ENCODE assay signal across 12 cellular contexts in the genomic region with DNA sequence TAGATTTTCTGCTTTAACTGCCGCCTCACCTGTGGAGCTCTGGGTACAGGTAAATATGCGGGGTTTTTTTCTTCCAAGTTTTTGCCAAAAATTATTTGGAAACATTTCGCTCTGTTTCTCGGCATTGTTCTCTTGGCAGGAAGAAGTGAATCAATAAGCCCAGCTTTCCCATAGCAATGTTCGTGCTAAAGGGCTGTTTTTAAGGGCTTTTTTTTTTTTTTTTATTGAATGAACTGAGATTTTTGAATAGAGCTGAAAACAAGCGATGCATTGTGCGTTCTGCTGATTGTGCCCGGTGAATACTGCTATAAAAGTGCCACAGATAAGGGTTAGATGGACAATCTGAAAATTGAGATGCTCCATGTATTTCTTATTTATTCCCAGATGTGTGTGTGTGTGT. TPM values are rescaled to one million over a fixed set of nuclear protein-coding genes. Genes with fewer than 3 reads are reported as not detected.
A peak's percentile ranks its signal among the peaks of the same experiment; 100 is the strongest.
DNase-seq lines count a peak whose midpoint lies in the region; ATAC-seq, FAIRE-seq and TF ChIP-seq lines count a peak whose summit lies in the region.
"Had no signal": no experiment of that assay in that cellular context is flagged by ENCODE, and none has a peak within 500 bp of the region (broad histone marks: within the 10 kb centered on the region; RNA-seq: fewer than 3 reads in every experiment).

No MANE protein-coding gene starts in this region.

- intact Hi-C loops in sciatic nerve (cut with DNase I) = no loop called here

- H4K8ac ChIP-seq in mesendoderm (ENCODE audit: low read depth, low read length) = no peak overlapping the region

- peak overlapping the region; percentile 74 for H2BK15ac ChIP-seq in mesendoderm (replicated peaks; ENCODE audit: low read depth)

- H3K36me3 ChIP-seq in HAP-1 (replicated peaks) (no peaks in the 10 kb centered on the region), bronchial epithelial cell (ENCODE audit: control insufficient read depth, insufficient read depth, low read length) (no peaks in the 10 kb centered on the region), mesendoderm (ENCODE audit: control insufficient read depth, insufficient read depth, low read length) (no peaks in the 10 kb centered on the region), subcutaneous abdominal adipose tissue (ENCODE audit: control insufficient read depth in 5 of 5, insufficient read depth in 5 of 5, low read length in 5 of 5) (no peaks in the 10 kb centered on the region)

- WGBS in mesendoderm (ENCODE audit: extremely low coverage, insufficient coverage, low lambda C conversion rate) = no CpG with 5 or more reads among the region's 8 CpGs

- H3K4me1 ChIP-seq in HAP-1 = peaks cover 36% of the 10 kb centered on the region
- peaks cover 19% of the 10 kb centered on the region for H3K4me1 ChIP-seq in mesendoderm (ENCODE audit: control insufficient read depth, low read depth, low read length)
- H3K4me1 ChIP-seq in subcutaneous abdominal adipose tissue (ENCODE audit: control insufficient read depth in 5 of 5, insufficient read depth in 5 of 5, low read length in 5 of 5) = peaks cover 0 to 59% (median 9%) of the 10 kb centered on the region in 5 donors

- H2AK5ac ChIP-seq in mesendoderm (ENCODE audit: low read length) = no peak overlapping the region

- no peak for DNase-seq in HAP-1 (ENCODE audit: low spot score in 2 of 2)
- no peak for DNase-seq in bronchial epithelial cell (ENCODE audit: low read depth)
- no peak for DNase-seq in mesendoderm
- DNase-seq in ACHN = no peak
- no peak for DNase-seq in activated effector memory CD4-positive, alpha-beta T cell treated with Interleukin-2 at 50 U/mL for 16 hours
- DNase-seq in caudate nucleus (lab: John Stamatoyannopoulos, UW) = no peak
- no peak for DNase-seq in sciatic nerve (ENCODE audit: low spot score)
- DNase-seq: activated naive CD4-positive, alpha-beta T cell treated with anti-CD3 and anti-CD28 coated beads, Interleukin-2, amount 10 ng/mL, durations not matched to agents 7 days and 5 days; central memory CD4-positive, alpha-beta T cell; heart right ventricle; stimulated activated CD4-positive, alpha-beta T cell treated with anti-CD3 and anti-CD28 coated beads, Interleukin-12 subunit alpha, Interleukin-12 subunit beta, amount 100 ng/mL, for 4 hours had no signal

- no peak overlapping the region for H2BK5ac ChIP-seq in mesendoderm (ENCODE audit: low read length)

- H3K79me2 ChIP-seq in mesendoderm (ENCODE audit: control insufficient read depth, insufficient read depth, low read length) = no peaks in the 10 kb centered on the region

- no peak for FAIRE-seq in bronchial epithelial cell (lab: Jason Lieb, UNC)

- no peak for ATAC-seq in sciatic nerve

- no peak overlapping the region for H3K56ac ChIP-seq in mesendoderm (ENCODE audit: low read length)

- TF ChIP-seq CTCF in bronchial epithelial cell (IDR thresholded peaks at IDR 0.05; ENCODE audit: insufficient read depth, low read length, severe bottlenecking) = no peak

- H3K9ac ChIP-seq in mesendoderm (ENCODE audit: low read length) (no peak overlapping the region), subcutaneous abdominal adipose tissue (ENCODE audit: low read length in 5 of 5) (no peak overlapping the region)

- in situ Hi-C loops in HAP-1 (cut with MboI; ENCODE audit: low sequenced_read_pairs) (no loop called here), ACHN (cut with HindIII; ENCODE audit: low pct_ligation_motif_present, low pct_unique_long_range_greater_than_20kb, low sequenced_read_pairs) (no loop called here)

- no peak overlapping the region for H2BK120ac ChIP-seq in mesendoderm (ENCODE audit: low read depth, low read length)

- no peaks in the 10 kb centered on the region for H3K9me3 ChIP-seq in HAP-1
- H3K9me3 ChIP-seq in subcutaneous abdominal adipose tissue (ENCODE audit: control insufficient read depth in 5 of 5, low read length in 5 of 5) = no peaks in the 10 kb centered on the region
- H3K9me3 ChIP-seq: heart right ventricle had no signal

- no peak overlapping the region for H4K5ac ChIP-seq in mesendoderm (ENCODE audit: low read length)

- H3K4me3 ChIP-seq in HAP-1 = peak overlapping the region; percentile 22
- H3K4me3 ChIP-seq in bronchial epithelial cell (ENCODE audit: low read depth, low read length) = peak overlapping the region; percentile 42
- H3K4me3 ChIP-seq in mesendoderm (ENCODE audit: low read length) = no peak overlapping the region
- no peak overlapping the region for H3K4me3 ChIP-seq in subcutaneous abdominal adipose tissue (ENCODE audit: low read depth in 1 of 5, low read length in 5 of 5)
- H3K4me3 ChIP-seq: heart right ventricle had no signal

- H3K27ac ChIP-seq in mesendoderm (ENCODE audit: low read depth, low read length) (no peak overlapping the region), subcutaneous abdominal adipose tissue (ENCODE audit: low read depth, low read length) (peak overlapping the region; percentile 35), caudate nucleus (ENCODE audit: low read depth, low read length) (no peak overlapping the region)

- no peak overlapping the region for H3K4me2 ChIP-seq in mesendoderm (ENCODE audit: low read length)

- no peaks in the 10 kb centered on the region for H3K79me1 ChIP-seq in mesendoderm (ENCODE audit: low read length)

- no peak overlapping the region for H3K23ac ChIP-seq in mesendoderm (ENCODE audit: low read length)

- H3K27me3 ChIP-seq in HAP-1 (ENCODE audit: low read depth) = no peaks in the 10 kb centered on the region
- H3K27me3 ChIP-seq in bronchial epithelial cell (ENCODE audit: control insufficient read depth, insufficient read depth, low read length) = no peaks in the 10 kb centered on the region
- H3K27me3 ChIP-seq in mesendoderm (ENCODE audit: insufficient read depth, low read length, poor library complexity) = no peaks in the 10 kb centered on the region
- no peaks in the 10 kb centered on the region for H3K27me3 ChIP-seq in subcutaneous abdominal adipose tissue (ENCODE audit: control insufficient read depth in 5 of 5, insufficient read depth in 4 of 5, low read length in 5 of 5)
- H3K27me3 ChIP-seq: heart right ventricle had no signal

- peak overlapping the region; percentile 39 for H3K18ac ChIP-seq in mesendoderm (ENCODE audit: low read length)

- no peak overlapping the region for H3K4ac ChIP-seq in mesendoderm (ENCODE audit: low read depth, low read length)

RNA-seq across cellular contexts. Expression of a gene that starts 30.4 kb away (rescaled TPM):
- total RNA-seq in bronchial epithelial cell (3.4 and 4.9 TPM in 2 replicates), sciatic nerve (84.6 TPM)
- 4.2 TPM for polyA plus RNA-seq in mesendoderm (2013, experiment 1 of 2)
- polyA plus RNA-seq in mesendoderm (2013, experiment 2 of 2) = 4.3 TPM

Comparison
In these comparisons a context has a peak if more than half of its experiments do, and no peak if none do; other contexts are left out.
1. H3K4me3 ChIP-seq: peak in HAP-1 (single experiment) and bronchial epithelial cell (single experiment); none in mesendoderm (single experiment) and subcutaneous abdominal adipose tissue (0 of 5).
2. RNA of a gene that starts 30.4 kb away (total RNA-seq): 84.6 TPM in sciatic nerve (single experiment); 3.4 to 4.9 TPM in bronchial epithelial cell; every median in the first group is over 10 times any median in the second.